Comparison of ENCODE assay signal across 8 cellular contexts in the genomic region with DNA sequence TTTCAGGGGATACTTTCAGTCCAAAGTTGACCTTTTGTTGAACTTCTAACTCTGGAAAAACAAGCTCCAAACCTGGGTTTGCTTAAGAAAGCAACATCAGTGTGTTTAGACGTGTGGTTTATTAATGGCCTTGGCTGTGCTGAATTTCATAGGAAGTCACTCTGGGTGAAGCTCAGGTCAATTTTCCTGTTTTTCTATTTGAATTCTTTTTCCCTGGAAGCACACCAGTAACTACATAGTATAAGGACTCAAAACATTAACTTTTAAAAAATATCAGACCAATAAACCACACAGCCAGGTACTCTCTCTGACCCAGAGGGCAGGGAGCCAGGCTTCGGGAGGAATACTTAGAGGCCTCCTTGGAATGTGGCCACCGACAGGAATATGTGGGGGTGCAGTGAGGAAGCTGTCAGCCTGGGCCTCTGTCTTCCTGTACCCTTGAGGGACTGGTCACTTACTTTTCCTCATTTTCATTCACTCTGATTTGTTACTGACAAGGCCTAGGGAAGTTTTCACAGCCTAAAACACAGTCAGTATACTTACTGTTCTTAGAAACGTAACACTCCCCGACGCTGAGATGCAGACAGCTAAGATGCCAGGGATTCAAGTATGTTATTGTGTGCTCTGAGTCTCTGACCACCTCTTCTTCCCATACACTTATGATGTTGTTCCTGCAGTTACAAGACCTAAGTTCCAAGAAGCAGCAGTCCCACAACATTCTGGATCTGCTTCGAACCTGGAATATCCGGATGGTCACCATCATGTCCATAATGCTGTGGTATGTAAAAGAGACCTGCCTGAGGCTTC.
DNase-seq lines count a peak whose midpoint lies in the region; ATAC-seq, FAIRE-seq and TF ChIP-seq lines count a peak whose summit lies in the region.

No MANE protein-coding gene starts in this region.

- no peak overlapping the region for H3K4me3 ChIP-seq in fibroblast of mammary gland (ENCODE audit: control insufficient read depth, low read depth, low read length)
- no peak overlapping the region for H3K4me3 ChIP-seq in parathyroid adenoma (ENCODE audit: low read depth, low read length)

- POLR2A ChIA-PET in RWPE1 (lab: Yijun Ruan, JAX; ENCODE audit: low non-redundant PET) = no interaction called here

- CTCF ChIA-PET in RWPE1 (lab: Yijun Ruan, JAX) = interaction anchor here (0.6 to 3.1 kb wide), 8 partner anchors 22 to 431 kb away, joined by 3 to 21 read pairs (median 10); a partner anchor contains a TSS

- no peak overlapping the region for H3K9ac ChIP-seq in parathyroid adenoma

- H3K4me1 ChIP-seq in parathyroid adenoma = peaks cover 20% of the 10 kb centered on the region

- no peaks in the 10 kb centered on the region for H3K27me3 ChIP-seq in parathyroid adenoma (ENCODE audit: control insufficient read depth, insufficient read depth, low read length)

- TF ChIP-seq CTCF in RWPE1 (conservative IDR thresholded peaks at IDR 0.05; ENCODE audit: low read depth) (no peak), fibroblast of mammary gland (conservative IDR thresholded peaks at IDR 0.05; ENCODE audit: control insufficient read depth, insufficient read depth, low read depth, low read length) (no peak), parathyroid adenoma (IDR thresholded peaks at IDR 0.05) (no peak)

- FAIRE-seq in H54 (lab: Jason Lieb, UNC) = no peak

- no peaks in the 10 kb centered on the region for H3K36me3 ChIP-seq in parathyroid adenoma (ENCODE audit: control insufficient read depth, insufficient read depth, low read length)

- H3K27ac ChIP-seq in RWPE1 (peak overlapping the region; percentile 96), parathyroid adenoma (peak overlapping the region; percentile 50)

- peak overlapping the region; percentile 4 for H3K4me2 ChIP-seq in parathyroid adenoma (ENCODE audit: low read length)

- peak; percentile 35 for DNase-seq in CD1c-positive myeloid dendritic cell (ENCODE audit: extremely low spot score)
- no peak for DNase-seq in RWPE1 (ENCODE audit: low spot score)
- peak; percentile 77 for DNase-seq in fibroblast of mammary gland (ENCODE audit: low read depth)
- no peak for DNase-seq in H54 (ENCODE audit: insufficient read length, low spot score)
- DNase-seq in HuH-7 (ENCODE audit: low spot score) = no peak
- no peak for DNase-seq in pons (ENCODE audit: low spot score)

- ATAC-seq in GM18519 (IDR thresholded peaks at IDR 0.05; ENCODE audit: low FRiP score, unreplicated experiment) = no peak

- H3K9me3 ChIP-seq in parathyroid adenoma (ENCODE audit: control insufficient read depth, low read length) = no peaks in the 10 kb centered on the region

- peaks cover 14% of the 10 kb centered on the region for H3K79me2 ChIP-seq in parathyroid adenoma

- no peak for TF ChIP-seq POLR2A in H54 (IDR thresholded peaks at IDR 0.05; ENCODE audit: low read depth, low read length)

- H2AFZ ChIP-seq in parathyroid adenoma = no peak overlapping the region

Comparison
In these comparisons a context has a peak if more than half of its experiments do, and no peak if none do; other contexts are left out.
1. DNase-seq: peak in CD1c-positive myeloid dendritic cell (single experiment) and fibroblast of mammary gland (single experiment); none in RWPE1 (single experiment), H54 (single experiment), HuH-7 (single experiment) and pons (single experiment).